In genomic region chr10:9253121-9253520, GRCh38 we compare ENCODE assay signal across 23 cellular contexts.
DNase-seq lines count a peak whose midpoint lies in the region; ATAC-seq, FAIRE-seq and TF ChIP-seq lines count a peak whose summit lies in the region.
"Had no signal": no experiment of that assay in that cellular context is flagged by ENCODE, and none has a peak within 500 bp of the region (broad histone marks: within the 10 kb centered on the region; RNA-seq: fewer than 3 reads in every experiment).

No MANE protein-coding gene starts in this region.

- no peak overlapping the region for H3K27ac Mint-ChIP-seq in activated T-helper 2 cell treated with anti-CD3 and anti-CD28 coated beads, Interferon-gamma antibody, Interleukin-2, Interleukin-4, amounts not matched to agents 10 μg/mL and 5 μg/mL and 100 μg/mL, durations not matched to agents 14 hours and 24 hours and 36 hours
- H3K27ac Mint-ChIP-seq: activated CD4-positive, alpha-beta memory T cell treated with anti-CD3 and anti-CD28 coated beads, Interleukin-2, amount 10 ng/mL, durations not matched to agents 7 days and 5 days; activated naive CD4-positive, alpha-beta T cell treated with anti-CD3 and anti-CD28 coated beads, Interleukin-2, amount 10 ng/mL, durations not matched to agents 7 days and 5 days; GM23338; stimulated activated effector memory CD8-positive, alpha-beta T cell treated with anti-CD3 and anti-CD28 coated beads, Interleukin-12 subunit alpha, Interleukin-12 subunit beta, amount 100 ng/mL, for 72 hours; T-helper 2 cell treated with Interferon-gamma antibody and Interleukin-4, amounts not matched to agents 5 μg/mL and 100 μg/mL, for 36 hours; WTC11 had no signal

- H3K4me1 Mint-ChIP-seq in activated T-helper 2 cell treated with anti-CD3 and anti-CD28 coated beads, Interferon-gamma antibody, Interleukin-2, Interleukin-4, amounts not matched to agents 10 μg/mL and 5 μg/mL and 100 μg/mL, durations not matched to agents 14 hours and 24 hours and 36 hours (ENCODE audit: low read depth): no peaks in the 10 kb centered on the region
- H3K4me1 Mint-ChIP-seq: activated CD4-positive, alpha-beta memory T cell treated with anti-CD3 and anti-CD28 coated beads, Interleukin-2, amount 10 ng/mL, durations not matched to agents 7 days and 5 days; activated naive CD4-positive, alpha-beta T cell treated with anti-CD3 and anti-CD28 coated beads, Interleukin-2, amount 10 ng/mL, durations not matched to agents 7 days and 5 days; GM23338; stimulated activated effector memory CD8-positive, alpha-beta T cell treated with anti-CD3 and anti-CD28 coated beads, Interleukin-12 subunit alpha, Interleukin-12 subunit beta, amount 100 ng/mL, for 72 hours; WTC11 had no signal

- DNase-seq in HT-29 (ENCODE audit: low spot score): peak; percentile 70
- peak; percentile 37 for DNase-seq in amniotic epithelial cell (ENCODE audit: low read depth)
- DNase-seq in fibroblast of the aortic adventitia (ENCODE audit: low read depth): peak; percentile 72
- no peak for DNase-seq in activated T-helper 2 cell treated with anti-CD3 and anti-CD28 coated beads, Interferon-gamma antibody, Interleukin-2, Interleukin-4, amounts not matched to agents 10 μg/mL and 5 μg/mL and 100 μg/mL, durations not matched to agents 14 hours and 24 hours and 36 hours (ENCODE audit: low spot score)
- DNase-seq in psoas muscle: no peak
- no peak for DNase-seq in frontal cortex (ENCODE audit: low spot score in 2 of 2)
- no peak for DNase-seq in esophagus muscularis mucosa (ENCODE audit: extremely low spot score)
- DNase-seq: activated CD4-positive, alpha-beta memory T cell treated with anti-CD3 and anti-CD28 coated beads, Interleukin-2, amount 10 ng/mL, durations not matched to agents 7 days and 5 days; activated naive CD4-positive, alpha-beta T cell treated with anti-CD3 and anti-CD28 coated beads, Interleukin-2, amount 10 ng/mL, durations not matched to agents 7 days and 5 days; activated T-cell treated with anti-CD3 and anti-CD28 coated beads, Interleukin-2, amount 50 U/mL, for 1 hour; colonic mucosa; left ventricle myocardium inferior; mucosa of descending colon; NCI-H1436 treated with DMSO at 0.1 percent for 48 hours; NCI-H2171 treated with DMSO at 0.1 percent for 48 hours; PC-9 had no signal

- TF ChIP-seq POLR2A in esophagus muscularis mucosa (IDR thresholded peaks at IDR 0.05; ENCODE audit: low read depth): no peak

- H3K27me3 ChIP-seq in ACC112 (ENCODE audit: insufficient read depth, low read length) (no peaks in the 10 kb centered on the region), psoas muscle (ENCODE audit: insufficient read depth in 3 of 3, low read length in 2 of 3) (peaks cover 0 to 6% (median 0%) of the 10 kb centered on the region in 3 donors), esophagus muscularis mucosa (no peaks in the 10 kb centered on the region)
- H3K27me3 ChIP-seq: ascending aorta, colonic mucosa, right atrium auricular region had no signal

- H3K9me3 ChIP-seq in psoas muscle: no peaks in the 10 kb centered on the region
- H3K9me3 ChIP-seq in esophagus muscularis mucosa: no peaks in the 10 kb centered on the region
- H3K9me3 ChIP-seq: ascending aorta, colonic mucosa, mucosa of descending colon, right atrium auricular region had no signal

- no peak for TF ChIP-seq CTCF in fibroblast of the aortic adventitia (IDR thresholded peaks at IDR 0.05; ENCODE audit: insufficient read depth, low read length)
- TF ChIP-seq CTCF in psoas muscle (IDR thresholded peaks at IDR 0.05): no peak
- no peak for TF ChIP-seq CTCF in esophagus muscularis mucosa (IDR thresholded peaks at IDR 0.05)

- H3K4me3 ChIP-seq in ACC112 (ENCODE audit: low read depth, low read length) (no peak overlapping the region), fibroblast of the aortic adventitia (ENCODE audit: low read depth, low read length) (no peak overlapping the region), psoas muscle (no peak overlapping the region), esophagus muscularis mucosa (no peak overlapping the region)
- H3K4me3 ChIP-seq: ascending aorta, colonic mucosa, GM23338, left ventricle myocardium inferior, mucosa of descending colon, PC-9, right atrium auricular region had no signal

- H3K36me3 Mint-ChIP-seq in activated T-helper 2 cell treated with anti-CD3 and anti-CD28 coated beads, Interferon-gamma antibody, Interleukin-2, Interleukin-4, amounts not matched to agents 10 μg/mL and 5 μg/mL and 100 μg/mL, durations not matched to agents 14 hours and 24 hours and 36 hours (ENCODE audit: low read depth): no peaks in the 10 kb centered on the region
- H3K36me3 Mint-ChIP-seq: activated naive CD4-positive, alpha-beta T cell treated with anti-CD3 and anti-CD28 coated beads, Interleukin-2, amount 10 ng/mL, durations not matched to agents 7 days and 5 days; stimulated activated effector memory CD8-positive, alpha-beta T cell treated with anti-CD3 and anti-CD28 coated beads, Interleukin-12 subunit alpha, Interleukin-12 subunit beta, amount 100 ng/mL, for 72 hours; WTC11 had no signal

- H3K27me3 Mint-ChIP-seq in activated T-helper 2 cell treated with anti-CD3 and anti-CD28 coated beads, Interferon-gamma antibody, Interleukin-2, Interleukin-4, amounts not matched to agents 10 μg/mL and 5 μg/mL and 100 μg/mL, durations not matched to agents 14 hours and 24 hours and 36 hours (ENCODE audit: low read depth): peaks cover 44% of the 10 kb centered on the region

- FAIRE-seq in frontal cortex (lab: Jason Lieb, UNC): no peak

- H3K4me3 Mint-ChIP-seq in activated T-helper 2 cell treated with anti-CD3 and anti-CD28 coated beads, Interferon-gamma antibody, Interleukin-2, Interleukin-4, amounts not matched to agents 10 μg/mL and 5 μg/mL and 100 μg/mL, durations not matched to agents 14 hours and 24 hours and 36 hours (ENCODE audit: low read depth): no peak overlapping the region
- H3K4me3 Mint-ChIP-seq: activated CD4-positive, alpha-beta memory T cell treated with anti-CD3 and anti-CD28 coated beads, Interleukin-2, amount 10 ng/mL, durations not matched to agents 7 days and 5 days; activated naive CD4-positive, alpha-beta T cell treated with anti-CD3 and anti-CD28 coated beads, Interleukin-2, amount 10 ng/mL, durations not matched to agents 7 days and 5 days; GM23338; stimulated activated effector memory CD8-positive, alpha-beta T cell treated with anti-CD3 and anti-CD28 coated beads, Interleukin-12 subunit alpha, Interleukin-12 subunit beta, amount 100 ng/mL, for 72 hours; T-helper 2 cell treated with Interferon-gamma antibody and Interleukin-4, amounts not matched to agents 5 μg/mL and 100 μg/mL, for 36 hours; WTC11 had no signal

- TF ChIP-seq EP300 in esophagus muscularis mucosa (IDR thresholded peaks at IDR 0.05): no peak

- H3K79me2 ChIP-seq in ACC112 (ENCODE audit: control insufficient read depth, insufficient read depth, low read length, unreplicated experiment): no peaks in the 10 kb centered on the region

- H3K36me3 ChIP-seq in ACC112 (ENCODE audit: insufficient read depth, low read length) (no peaks in the 10 kb centered on the region), psoas muscle (ENCODE audit: insufficient read depth in 1 of 2, low read depth in 1 of 2) (no peaks in the 10 kb centered on the region), esophagus muscularis mucosa (no peaks in the 10 kb centered on the region)
- H3K36me3 ChIP-seq: ascending aorta, colonic mucosa, left ventricle myocardium inferior, right atrium auricular region had no signal

- no peaks in the 10 kb centered on the region for H3K9me3 Mint-ChIP-seq in activated T-helper 2 cell treated with anti-CD3 and anti-CD28 coated beads, Interferon-gamma antibody, Interleukin-2, Interleukin-4, amounts not matched to agents 10 μg/mL and 5 μg/mL and 100 μg/mL, durations not matched to agents 14 hours and 24 hours and 36 hours
- H3K9me3 Mint-ChIP-seq: activated CD4-positive, alpha-beta memory T cell treated with anti-CD3 and anti-CD28 coated beads, Interleukin-2, amount 10 ng/mL, durations not matched to agents 7 days and 5 days; activated naive CD4-positive, alpha-beta T cell treated with anti-CD3 and anti-CD28 coated beads, Interleukin-2, amount 10 ng/mL, durations not matched to agents 7 days and 5 days; GM23338; stimulated activated effector memory CD8-positive, alpha-beta T cell treated with anti-CD3 and anti-CD28 coated beads, Interleukin-12 subunit alpha, Interleukin-12 subunit beta, amount 100 ng/mL, for 72 hours; T-helper 2 cell treated with Interferon-gamma antibody and Interleukin-4, amounts not matched to agents 5 μg/mL and 100 μg/mL, for 36 hours; WTC11 had no signal

- H3K27ac ChIP-seq in ACC112 (ENCODE audit: low read depth, low read length): peak overlapping the region; percentile 28
- no peak overlapping the region for H3K27ac ChIP-seq in psoas muscle
- H3K27ac ChIP-seq in esophagus muscularis mucosa (replicated peaks in 1 of 4): no peak overlapping the region
- H3K27ac ChIP-seq: ascending aorta, colonic mucosa, left ventricle myocardium inferior, PC-9, right atrium auricular region had no signal

- H3K4me1 ChIP-seq in ACC112 (ENCODE audit: control insufficient read depth, insufficient read depth, low read length, unreplicated experiment) (peaks cover 24% of the 10 kb centered on the region), psoas muscle (no peaks in the 10 kb centered on the region), esophagus muscularis mucosa (no peaks in the 10 kb centered on the region)
- H3K4me1 ChIP-seq: ascending aorta, colonic mucosa, left ventricle myocardium inferior, right atrium auricular region had no signal

- H2AFZ ChIP-seq in ACC112 (ENCODE audit: low read length, unreplicated experiment): peak overlapping the region; percentile 18
- H2AFZ ChIP-seq: GM23338, PC-9 had no signal

- no peak for ATAC-seq in psoas muscle
- ATAC-seq: GM23338; mucosa of descending colon; stimulated activated effector memory CD8-positive, alpha-beta T cell treated with anti-CD3 and anti-CD28 coated beads, Interleukin-12 subunit alpha, Interleukin-12 subunit beta, amount 100 ng/mL, for 72 hours; WTC11 had no signal

- intact Hi-C loops in activated T-helper 2 cell treated with anti-CD3 and anti-CD28 coated beads, Interferon-gamma antibody, Interleukin-2, Interleukin-4, amounts not matched to agents 10 μg/mL and 5 μg/mL and 100 μg/mL, durations not matched to agents 14 hours and 24 hours and 36 hours (cut with micrococcal nuclease): no loop called here
- intact Hi-C loops in psoas muscle (cut with DNase I) (no loop called here), esophagus muscularis mucosa (cut with DNase I) (no loop called here)

Comparison
In these comparisons a context has a peak if more than half of its experiments do, and no peak if none do; other contexts are left out.
1. DNase-seq: peak in HT-29 (single experiment), amniotic epithelial cell (single experiment) and fibroblast of the aortic adventitia (single experiment); none in activated T-helper 2 cell treated with anti-CD3 and anti-CD28 coated beads, Interferon-gamma antibody, Interleukin-2, Interleukin-4, amounts not matched to agents 10 μg/mL and 5 μg/mL and 100 μg/mL, durations not matched to agents 14 hours and 24 hours and 36 hours (single experiment), psoas muscle (0 of 2), frontal cortex (0 of 2) and esophagus muscularis mucosa (single experiment).